ENCODE assay signal across 1 cellular context in the genomic region with DNA sequence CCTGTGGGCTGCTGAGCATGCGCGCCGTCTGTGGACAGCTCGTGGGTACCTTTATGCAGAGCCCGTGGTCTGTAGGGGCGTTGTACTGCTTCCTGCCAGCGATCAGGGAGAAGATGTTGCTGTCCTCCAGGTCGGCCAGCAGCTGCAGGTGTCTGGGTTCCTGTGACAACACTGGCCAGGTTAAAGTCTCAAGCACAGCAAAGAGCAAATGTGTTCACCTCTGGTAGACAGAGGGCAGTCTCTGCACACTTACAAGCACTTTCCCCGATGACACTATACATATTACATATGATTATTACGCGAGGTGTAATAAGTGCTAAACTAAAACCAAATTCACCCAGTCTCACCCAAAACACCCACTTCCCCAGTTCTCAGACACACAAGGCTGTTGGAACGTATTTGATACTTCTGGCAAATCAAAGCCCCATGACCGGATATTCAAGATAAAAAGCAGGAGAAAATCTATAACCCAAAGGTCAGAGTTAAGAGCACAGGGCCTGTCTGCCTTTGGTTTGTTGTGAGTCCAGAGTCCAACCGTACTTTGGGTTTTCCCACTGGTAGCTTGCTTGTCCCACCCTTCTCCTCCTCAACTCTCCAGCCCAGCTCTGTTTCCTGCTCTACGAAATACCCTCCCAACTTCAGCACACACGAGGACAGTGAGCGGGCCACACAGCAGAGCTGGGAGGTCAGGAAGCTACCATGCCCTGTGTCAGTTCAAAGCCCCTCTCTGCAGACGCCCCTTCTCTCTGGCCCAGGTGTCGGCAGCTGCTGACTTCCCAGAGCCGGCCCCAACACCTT.
TF ChIP-seq lines count a peak whose summit lies in the region.

No MANE protein-coding gene starts in this region.

TF ChIP-seq in HepG2, 621 proteins besides CTCF, POLR2A, EP300 and RAD21 (continued from another document and continues in another):
- TF ChIP-seq, protein P1, sequence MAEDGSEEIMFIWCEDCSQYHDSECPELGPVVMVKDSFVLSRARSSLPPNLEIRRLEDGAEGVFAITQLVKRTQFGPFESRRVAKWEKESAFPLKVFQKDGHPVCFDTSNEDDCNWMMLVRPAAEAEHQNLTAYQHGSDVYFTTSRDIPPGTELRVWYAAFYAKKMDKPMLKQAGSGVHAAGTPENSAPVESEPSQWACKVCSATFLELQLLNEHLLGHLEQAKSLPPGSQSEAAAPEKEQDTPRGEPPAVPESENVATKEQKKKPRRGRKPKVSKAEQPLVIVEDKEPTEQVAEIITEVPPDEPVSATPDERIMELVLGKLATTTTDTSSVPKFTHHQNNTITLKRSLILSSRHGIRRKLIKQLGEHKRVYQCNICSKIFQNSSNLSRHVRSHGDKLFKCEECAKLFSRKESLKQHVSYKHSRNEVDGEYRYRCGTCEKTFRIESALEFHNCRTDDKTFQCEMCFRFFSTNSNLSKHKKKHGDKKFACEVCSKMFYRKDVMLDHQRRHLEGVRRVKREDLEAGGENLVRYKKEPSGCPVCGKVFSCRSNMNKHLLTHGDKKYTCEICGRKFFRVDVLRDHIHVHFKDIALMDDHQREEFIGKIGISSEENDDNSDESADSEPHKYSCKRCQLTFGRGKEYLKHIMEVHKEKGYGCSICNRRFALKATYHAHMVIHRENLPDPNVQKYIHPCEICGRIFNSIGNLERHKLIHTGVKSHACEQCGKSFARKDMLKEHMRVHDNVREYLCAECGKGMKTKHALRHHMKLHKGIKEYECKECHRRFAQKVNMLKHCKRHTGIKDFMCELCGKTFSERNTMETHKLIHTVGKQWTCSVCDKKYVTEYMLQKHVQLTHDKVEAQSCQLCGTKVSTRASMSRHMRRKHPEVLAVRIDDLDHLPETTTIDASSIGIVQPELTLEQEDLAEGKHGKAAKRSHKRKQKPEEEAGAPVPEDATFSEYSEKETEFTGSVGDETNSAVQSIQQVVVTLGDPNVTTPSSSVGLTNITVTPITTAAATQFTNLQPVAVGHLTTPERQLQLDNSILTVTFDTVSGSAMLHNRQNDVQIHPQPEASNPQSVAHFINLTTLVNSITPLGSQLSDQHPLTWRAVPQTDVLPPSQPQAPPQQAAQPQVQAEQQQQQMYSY (CRISPR knock-in tag; IDR thresholded peaks at IDR 0.05), result no peak
- TF ChIP-seq SAP130 (CRISPR knock-in tag; IDR thresholded peaks at IDR 0.05; ENCODE audit: low read depth) (peak; percentile 33; the same call in 1 of the 2 replicates), ZEB1 (IDR thresholded peaks at IDR 0.05; ENCODE audit: insufficient replicate concordance, low read depth) (peak; percentile 46), ONECUT2 (CRISPR knock-in tag; IDR thresholded peaks at IDR 0.05) (peak; percentile 56; the same call in 1 of the 2 replicates), HDAC2 (CRISPR knock-in tag; IDR thresholded peaks at IDR 0.05) (peak; percentile 13; the same call in 1 of the 2 replicates), ZNF607 (CRISPR knock-in tag; IDR thresholded peaks at IDR 0.05; ENCODE audit: borderline replicate concordance) (0 out of 2 replicates have a peak, but pooled peaks have one; percentile 41), KLF16 (CRISPR knock-in tag; IDR thresholded peaks at IDR 0.05) (no peak), IKZF1 (IDR thresholded peaks at IDR 0.05) (no peak), THAP11 (CRISPR knock-in tag; IDR thresholded peaks at IDR 0.05) (no peak), ZNF232 (CRISPR knock-in tag; IDR thresholded peaks at IDR 0.05; ENCODE audit: borderline replicate concordance) (peak; percentile 61; the same call in 1 of the 2 replicates), ZBTB7A (CRISPR knock-in tag; IDR thresholded peaks at IDR 0.05) (peak; percentile 60; the same call in 1 of the 2 replicates), HDAC1 (CRISPR knock-in tag; IDR thresholded peaks at IDR 0.05) (peak; percentile 55), KMT2A (CRISPR knock-in tag; IDR thresholded peaks at IDR 0.05) (no peak), ZNF496 (CRISPR knock-in tag; IDR thresholded peaks at IDR 0.05; ENCODE audit: insufficient replicate concordance) (no peak), ZBTB38 (CRISPR knock-in tag; IDR thresholded peaks at IDR 0.05) (peak; percentile 31; the same call in 1 of the 2 replicates), PHF5A (CRISPR knock-in tag; IDR thresholded peaks at IDR 0.05; ENCODE audit: low read depth, unreplicated experiment) (peak; percentile 24), PCBP2 (optimal IDR thresholded peaks at IDR 0.05; ENCODE audit: low read depth, low read length, poor library complexity, severe bottlenecking) (no peak), CREM (IDR thresholded peaks at IDR 0.05) (peak; percentile 51; the same call in 1 of the 2 replicates), CREM (CRISPR knock-in tag; IDR thresholded peaks at IDR 0.05) (no peak), ETV5 (CRISPR knock-in tag; IDR thresholded peaks at IDR 0.05; ENCODE audit: borderline replicate concordance) (peak; percentile 73; the same call in 1 of the 2 replicates), RARA (CRISPR knock-in tag; IDR thresholded peaks at IDR 0.05) (peak; percentile 66), ZNF672 (CRISPR knock-in tag; IDR thresholded peaks at IDR 0.05) (no peak), JUN (CRISPR knock-in tag; IDR thresholded peaks at IDR 0.05) (no peak), MED13 (CRISPR knock-in tag; IDR thresholded peaks at IDR 0.05) (no peak), ATM (IDR thresholded peaks at IDR 0.05; ENCODE audit: borderline replicate concordance) (no peak), RXRA (CRISPR knock-in tag; IDR thresholded peaks at IDR 0.05) (no peak), ZNF235 (CRISPR knock-in tag; IDR thresholded peaks at IDR 0.05; ENCODE audit: borderline replicate concordance) (no peak), ELF3 (CRISPR knock-in tag; IDR thresholded peaks at IDR 0.05) (peak; percentile 23; the same call in 1 of the 2 replicates), IRF2 (CRISPR knock-in tag; IDR thresholded peaks at IDR 0.05) (no peak), KDM5A (IDR thresholded peaks at IDR 0.05; ENCODE audit: borderline replicate concordance, low read length) (no peak), HNF4G (IDR thresholded peaks at IDR 0.05; ENCODE audit: borderline replicate concordance, low read depth, low read length) (peak; percentile 93), HNF4G (CRISPR knock-in tag; IDR thresholded peaks at IDR 0.05; ENCODE audit: borderline replicate concordance, low read depth) (peak; percentile 69; the same call in 1 of the 2 replicates), STAG1 (CRISPR knock-in tag; IDR thresholded peaks at IDR 0.05) (peak; percentile 63), SMAD3 (CRISPR knock-in tag; IDR thresholded peaks at IDR 0.05) (no peak)
- TF ChIP-seq, protein P2, sequence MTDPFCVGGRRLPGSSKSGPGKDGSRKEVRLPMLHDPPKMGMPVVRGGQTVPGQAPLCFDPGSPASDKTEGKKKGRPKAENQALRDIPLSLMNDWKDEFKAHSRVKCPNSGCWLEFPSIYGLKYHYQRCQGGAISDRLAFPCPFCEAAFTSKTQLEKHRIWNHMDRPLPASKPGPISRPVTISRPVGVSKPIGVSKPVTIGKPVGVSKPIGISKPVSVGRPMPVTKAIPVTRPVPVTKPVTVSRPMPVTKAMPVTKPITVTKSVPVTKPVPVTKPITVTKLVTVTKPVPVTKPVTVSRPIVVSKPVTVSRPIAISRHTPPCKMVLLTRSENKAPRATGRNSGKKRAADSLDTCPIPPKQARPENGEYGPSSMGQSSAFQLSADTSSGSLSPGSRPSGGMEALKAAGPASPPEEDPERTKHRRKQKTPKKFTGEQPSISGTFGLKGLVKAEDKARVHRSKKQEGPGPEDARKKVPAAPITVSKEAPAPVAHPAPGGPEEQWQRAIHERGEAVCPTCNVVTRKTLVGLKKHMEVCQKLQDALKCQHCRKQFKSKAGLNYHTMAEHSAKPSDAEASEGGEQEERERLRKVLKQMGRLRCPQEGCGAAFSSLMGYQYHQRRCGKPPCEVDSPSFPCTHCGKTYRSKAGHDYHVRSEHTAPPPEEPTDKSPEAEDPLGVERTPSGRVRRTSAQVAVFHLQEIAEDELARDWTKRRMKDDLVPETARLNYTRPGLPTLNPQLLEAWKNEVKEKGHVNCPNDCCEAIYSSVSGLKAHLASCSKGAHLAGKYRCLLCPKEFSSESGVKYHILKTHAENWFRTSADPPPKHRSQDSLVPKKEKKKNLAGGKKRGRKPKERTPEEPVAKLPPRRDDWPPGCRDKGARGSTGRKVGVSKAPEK (CRISPR knock-in tag; IDR thresholded peaks at IDR 0.05; ENCODE audit: borderline replicate concordance), result no peak
- TF ChIP-seq, protein P3, sequence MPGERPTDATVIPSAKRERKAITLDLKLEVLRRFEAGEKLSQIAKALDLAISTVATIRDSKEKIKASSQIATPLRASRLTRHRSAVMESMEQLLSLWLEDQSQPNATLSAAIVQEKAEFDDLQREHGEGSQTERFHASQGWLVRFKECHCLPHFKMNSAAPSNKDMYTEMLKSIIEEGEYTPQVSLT (CRISPR knock-in tag; IDR thresholded peaks at IDR 0.05; ENCODE audit: borderline replicate concordance, low read depth), result no peak
- TF ChIP-seq, protein P4, sequence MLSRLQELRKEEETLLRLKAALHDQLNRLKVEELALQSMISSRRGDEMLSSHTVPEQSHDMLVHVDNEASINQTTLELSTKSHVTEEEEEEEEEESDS (CRISPR knock-in tag; IDR thresholded peaks at IDR 0.05; ENCODE audit: borderline replicate concordance), result no peak
- TF ChIP-seq, protein P5, sequence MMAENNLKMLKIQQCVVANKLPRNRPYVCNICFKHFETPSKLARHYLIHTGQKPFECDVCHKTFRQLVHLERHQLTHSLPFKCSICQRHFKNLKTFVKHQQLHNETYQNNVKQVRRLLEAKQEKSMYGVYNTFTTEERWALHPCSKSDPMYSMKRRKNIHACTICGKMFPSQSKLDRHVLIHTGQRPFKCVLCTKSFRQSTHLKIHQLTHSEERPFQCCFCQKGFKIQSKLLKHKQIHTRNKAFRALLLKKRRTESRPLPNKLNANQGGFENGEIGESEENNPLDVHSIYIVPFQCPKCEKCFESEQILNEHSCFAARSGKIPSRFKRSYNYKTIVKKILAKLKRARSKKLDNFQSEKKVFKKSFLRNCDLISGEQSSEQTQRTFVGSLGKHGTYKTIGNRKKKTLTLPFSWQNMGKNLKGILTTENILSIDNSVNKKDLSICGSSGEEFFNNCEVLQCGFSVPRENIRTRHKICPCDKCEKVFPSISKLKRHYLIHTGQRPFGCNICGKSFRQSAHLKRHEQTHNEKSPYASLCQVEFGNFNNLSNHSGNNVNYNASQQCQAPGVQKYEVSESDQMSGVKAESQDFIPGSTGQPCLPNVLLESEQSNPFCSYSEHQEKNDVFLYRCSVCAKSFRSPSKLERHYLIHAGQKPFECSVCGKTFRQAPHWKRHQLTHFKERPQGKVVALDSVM (CRISPR knock-in tag; IDR thresholded peaks at IDR 0.05), result no peak
- TF ChIP-seq, protein P6, sequence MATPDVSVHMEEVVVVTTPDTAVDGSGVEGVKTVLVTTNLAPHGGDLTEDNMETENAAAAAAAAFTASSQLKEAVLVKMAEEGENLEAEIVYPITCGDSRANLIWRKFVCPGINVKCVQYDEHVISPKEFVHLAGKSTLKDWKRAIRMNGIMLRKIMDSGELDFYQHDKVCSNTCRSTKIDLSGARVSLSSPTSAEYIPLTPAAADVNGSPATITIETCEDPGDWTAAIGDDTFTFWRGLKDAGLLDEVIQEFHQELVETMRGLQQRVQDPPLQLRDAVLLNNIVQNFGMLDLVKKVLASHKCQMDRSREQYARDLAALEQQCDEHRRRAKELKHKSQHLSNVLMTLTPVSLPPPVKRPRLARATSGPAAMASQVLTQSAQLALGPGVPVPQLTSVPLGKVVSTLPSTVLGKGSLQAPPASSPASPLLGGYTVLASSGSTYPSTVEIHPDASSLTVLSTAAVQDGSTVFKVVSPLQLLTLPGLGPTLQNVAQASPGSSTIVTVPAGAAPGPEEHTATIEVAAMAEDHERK (CRISPR knock-in tag; IDR thresholded peaks at IDR 0.05; ENCODE audit: low read depth), result no peak
- TF ChIP-seq, protein P7, sequence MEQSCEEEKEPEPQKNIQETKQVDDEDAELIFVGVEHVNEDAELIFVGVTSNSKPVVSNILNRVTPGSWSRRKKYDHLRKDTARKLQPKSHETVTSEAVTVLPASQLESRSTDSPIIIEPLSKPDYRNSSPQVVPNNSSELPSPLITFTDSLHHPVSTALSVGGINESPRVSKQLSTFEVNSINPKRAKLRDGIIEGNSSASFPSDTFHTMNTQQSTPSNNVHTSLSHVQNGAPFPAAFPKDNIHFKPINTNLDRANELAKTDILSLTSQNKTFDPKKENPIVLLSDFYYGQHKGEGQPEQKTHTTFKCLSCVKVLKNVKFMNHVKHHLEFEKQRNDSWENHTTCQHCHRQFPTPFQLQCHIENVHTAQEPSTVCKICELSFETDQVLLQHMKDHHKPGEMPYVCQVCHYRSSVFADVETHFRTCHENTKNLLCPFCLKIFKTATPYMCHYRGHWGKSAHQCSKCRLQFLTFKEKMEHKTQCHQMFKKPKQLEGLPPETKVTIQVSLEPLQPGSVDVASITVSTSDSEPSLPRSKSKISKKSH (CRISPR knock-in tag; IDR thresholded peaks at IDR 0.05; ENCODE audit: borderline replicate concordance), result 0 out of 2 replicates have a peak, but pooled peaks have one; percentile 28
- TF ChIP-seq, protein P8, sequence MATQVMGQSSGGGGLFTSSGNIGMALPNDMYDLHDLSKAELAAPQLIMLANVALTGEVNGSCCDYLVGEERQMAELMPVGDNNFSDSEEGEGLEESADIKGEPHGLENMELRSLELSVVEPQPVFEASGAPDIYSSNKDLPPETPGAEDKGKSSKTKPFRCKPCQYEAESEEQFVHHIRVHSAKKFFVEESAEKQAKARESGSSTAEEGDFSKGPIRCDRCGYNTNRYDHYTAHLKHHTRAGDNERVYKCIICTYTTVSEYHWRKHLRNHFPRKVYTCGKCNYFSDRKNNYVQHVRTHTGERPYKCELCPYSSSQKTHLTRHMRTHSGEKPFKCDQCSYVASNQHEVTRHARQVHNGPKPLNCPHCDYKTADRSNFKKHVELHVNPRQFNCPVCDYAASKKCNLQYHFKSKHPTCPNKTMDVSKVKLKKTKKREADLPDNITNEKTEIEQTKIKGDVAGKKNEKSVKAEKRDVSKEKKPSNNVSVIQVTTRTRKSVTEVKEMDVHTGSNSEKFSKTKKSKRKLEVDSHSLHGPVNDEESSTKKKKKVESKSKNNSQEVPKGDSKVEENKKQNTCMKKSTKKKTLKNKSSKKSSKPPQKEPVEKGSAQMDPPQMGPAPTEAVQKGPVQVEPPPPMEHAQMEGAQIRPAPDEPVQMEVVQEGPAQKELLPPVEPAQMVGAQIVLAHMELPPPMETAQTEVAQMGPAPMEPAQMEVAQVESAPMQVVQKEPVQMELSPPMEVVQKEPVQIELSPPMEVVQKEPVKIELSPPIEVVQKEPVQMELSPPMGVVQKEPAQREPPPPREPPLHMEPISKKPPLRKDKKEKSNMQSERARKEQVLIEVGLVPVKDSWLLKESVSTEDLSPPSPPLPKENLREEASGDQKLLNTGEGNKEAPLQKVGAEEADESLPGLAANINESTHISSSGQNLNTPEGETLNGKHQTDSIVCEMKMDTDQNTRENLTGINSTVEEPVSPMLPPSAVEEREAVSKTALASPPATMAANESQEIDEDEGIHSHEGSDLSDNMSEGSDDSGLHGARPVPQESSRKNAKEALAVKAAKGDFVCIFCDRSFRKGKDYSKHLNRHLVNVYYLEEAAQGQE (IDR thresholded peaks at IDR 0.05; ENCODE audit: borderline replicate concordance in 1 of 2, low read depth in 1 of 2, low read length in 2 of 2), result 0 out of 4 replicates have a peak, but pooled peaks of 1 of the 2 experiments have one; percentile 25
